23 cellular contexts compared by ENCODE assay signal in the genomic region with DNA sequence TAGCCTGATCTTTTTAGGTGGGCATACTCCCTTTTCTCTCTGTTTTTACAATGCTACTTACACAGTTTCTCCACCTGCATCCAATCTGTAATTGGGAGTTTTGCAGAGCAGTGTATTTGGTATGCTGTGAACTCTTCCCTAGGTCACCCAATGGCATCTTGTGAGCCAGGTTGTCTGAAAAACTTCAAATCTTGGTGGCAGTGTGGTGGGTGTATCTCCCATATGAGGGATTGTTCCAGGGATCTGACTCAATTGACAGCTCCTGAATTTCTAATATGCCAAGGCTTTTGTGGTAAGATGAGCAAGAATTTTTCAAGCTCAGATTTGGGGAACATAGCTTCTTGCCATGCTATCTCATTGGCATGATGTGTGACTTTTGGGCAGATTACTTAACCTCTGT. TPM values are rescaled to one million over a fixed set of nuclear protein-coding genes. Genes with fewer than 3 reads are reported as not detected.
DNase-seq lines count a peak whose midpoint lies in the region; ATAC-seq, FAIRE-seq and TF ChIP-seq lines count a peak whose summit lies in the region.
"Had no signal": no experiment of that assay in that cellular context is flagged by ENCODE, and none has a peak within 500 bp of the region (broad histone marks: within the 10 kb centered on the region; RNA-seq: fewer than 3 reads in every experiment).

No MANE protein-coding gene starts in this region.

- H3K9me3 ChIP-seq in PC-9 (ENCODE audit: insufficient read depth, low read depth) (no peaks in the 10 kb centered on the region), pancreas (no peaks in the 10 kb centered on the region)
- H3K9me3 ChIP-seq: SJSA1 had no signal

- H3K4me3 Mint-ChIP-seq in endothelial cell (ENCODE audit: unreplicated experiment), result no peak overlapping the region
- H3K4me3 Mint-ChIP-seq: H9; mesothelial cell of epicardium; natural killer cell treated with Interleukin-12 subunit alpha and Interleukin-12 subunit beta and Interleukin-15 and Interleukin-18, amount 100 ng/mL, for 72 hours had no signal

- CTCF ChIA-PET in PC-9 (lab: Charles Lee), result interaction anchor here (1.5 kb wide), 1 partner anchor 24 kb away, joined by 6 read pairs; no protein-coding TSS in a partner anchor

- H3K4me1 Mint-ChIP-seq in endothelial cell (ENCODE audit: unreplicated experiment), result peaks cover 80% of the 10 kb centered on the region

- no peaks in the 10 kb centered on the region for H3K27me3 ChIP-seq in PC-9 (ENCODE audit: insufficient read depth, low read depth)
- H3K27me3 ChIP-seq in pancreas, result no peaks in the 10 kb centered on the region
- H3K27me3 ChIP-seq: foreskin keratinocyte, SJSA1 had no signal

- H3K27ac ChIP-seq in PC-9 (no peak overlapping the region), pancreas (peak overlapping the region; percentile 85 to 94 (median 88))
- H3K27ac ChIP-seq: parathyroid adenoma, SJSA1 had no signal

- H3F3A ChIP-seq in PC-9 (ENCODE audit: insufficient read depth, low read depth), result peaks cover 49% of the 10 kb centered on the region

- POLR2A ChIA-PET in PC-9 (lab: Charles Lee; ENCODE audit: unreplicated experiment), result no interaction called here

- H3K27me3 Mint-ChIP-seq in endothelial cell (ENCODE audit: unreplicated experiment), result peaks cover 6% of the 10 kb centered on the region
- H3K27me3 Mint-ChIP-seq: natural killer cell treated with Interleukin-12 subunit alpha and Interleukin-12 subunit beta and Interleukin-15 and Interleukin-18, amount 100 ng/mL, for 72 hours had no signal

- H3K9me3 Mint-ChIP-seq in endothelial cell (ENCODE audit: unreplicated experiment), result no peaks in the 10 kb centered on the region
- H3K9me3 Mint-ChIP-seq: H9; mesothelial cell of epicardium; natural killer cell treated with Interleukin-12 subunit alpha and Interleukin-12 subunit beta and Interleukin-15 and Interleukin-18, amount 100 ng/mL, for 72 hours had no signal

- TF ChIP-seq CTCF in PC-9 (conservative IDR thresholded peaks at IDR 0.05), result no peak
- TF ChIP-seq CTCF in endothelial cell (IDR thresholded peaks at IDR 0.05; ENCODE audit: unreplicated experiment), result no peak
- TF ChIP-seq CTCF in pancreas (IDR thresholded peaks at IDR 0.05), result no peak

- H3K27ac Mint-ChIP-seq in endothelial cell (ENCODE audit: unreplicated experiment), result peak overlapping the region; percentile 4
- H3K27ac Mint-ChIP-seq: mesothelial cell of epicardium; natural killer cell treated with Interleukin-12 subunit alpha and Interleukin-12 subunit beta and Interleukin-15 and Interleukin-18, amount 100 ng/mL, for 72 hours had no signal

- intact Hi-C loops in PC-9 (cut with micrococcal nuclease; ENCODE audit: unreplicated experiment), result no loop called here
- intact Hi-C loops in pancreas (cut with DNase I), result no loop called here

- 0 out of 2 replicates have a peak overlapping the region, but pooled peaks have one; percentile 46 for H3K4me2 ChIP-seq in PC-9

- no peak for FAIRE-seq in pancreas (lab: Jason Lieb, UNC)
- FAIRE-seq: G401.6, TTC549 had no signal

- DNase-seq in PC-9, result no peak
- no peak for DNase-seq in endothelial cell (ENCODE audit: low spot score)
- no peak for DNase-seq in pancreas
- no peak for DNase-seq in HT-29 (ENCODE audit: low spot score)
- no peak for DNase-seq in stimulated activated naive CD4-positive, alpha-beta T cell (lab: John Stamatoyannopoulos, UW)
- DNase-seq: activated gamma-delta T cell treated with Interleukin-2 at 50 U/mL for 16 hours; activated T-cell treated with anti-CD3 and anti-CD28 coated beads, Interleukin-2, amount 50 U/mL, for 1 hour; DMS53; foreskin keratinocyte; H9; Karpas-422; NCI-H1694; NCI-H2171; NCI-H510A treated with DMSO at 0.1 percent for 48 hours; NK-92 treated with Interleukin-12 subunit alpha and Interleukin-12 subunit beta, amount 100 ng/mL, for 24 hours had no signal

- peaks cover 49% of the 10 kb centered on the region for H3K79me2 ChIP-seq in PC-9 (ENCODE audit: low read depth)

- no peak overlapping the region for H2AFZ ChIP-seq in PC-9
- H2AFZ ChIP-seq: parathyroid adenoma had no signal

- H3K36me3 Mint-ChIP-seq in endothelial cell (ENCODE audit: low read depth, unreplicated experiment), result peaks cover 2% of the 10 kb centered on the region
- H3K36me3 Mint-ChIP-seq: natural killer cell treated with Interleukin-12 subunit alpha and Interleukin-12 subunit beta and Interleukin-15 and Interleukin-18, amount 100 ng/mL, for 72 hours had no signal

- no peaks in the 10 kb centered on the region; the same call in 1 of the 2 replicates for H4K20me1 ChIP-seq in PC-9 (ENCODE audit: insufficient read depth)

- H3K9me2 ChIP-seq in PC-9 (ENCODE audit: insufficient read depth), result no peaks in the 10 kb centered on the region

- H3K36me3 ChIP-seq in PC-9 (ENCODE audit: low read depth) (no peaks in the 10 kb centered on the region), pancreas (no peaks in the 10 kb centered on the region)

- H3K4me3 ChIP-seq in PC-9, result no peak overlapping the region
- no peak overlapping the region for H3K4me3 ChIP-seq in pancreas
- H3K4me3 ChIP-seq: SJSA1 had no signal

- BruUV-seq in PC-9 (replicated peaks; lab: Mats Ljungman, UMichigan), result no TSS peak

- ATAC-seq in pancreas (no peak), GM21786 (IDR thresholded peaks at IDR 0.05; ENCODE audit: unreplicated experiment) (no peak), GM19351 (IDR thresholded peaks at IDR 0.05; ENCODE audit: unreplicated experiment) (no peak)
- ATAC-seq: foreskin keratinocyte; natural killer cell treated with Interleukin-12 subunit alpha and Interleukin-12 subunit beta and Interleukin-15 and Interleukin-18, amount 100 ng/mL, for 72 hours had no signal

- H3K4me1 ChIP-seq in PC-9 (replicated peaks; ENCODE audit: insufficient read depth) (peaks cover 76% of the 10 kb centered on the region), pancreas (peaks cover 29 to 69% (median 53%) of the 10 kb centered on the region in 3 donors)

RNA-seq across cellular contexts. Expression of a gene that starts 47.2 kb away (rescaled TPM):
- 189 and 199 TPM in 2 replicates for total RNA-seq in PC-9 (2021)
- total RNA-seq in endothelial cell (ENCODE audit: unreplicated experiment), result 511 TPM
- total RNA-seq in pancreas, result 100 to 1,000 TPM in 3 of 6 donors, 10 to 100 TPM in 3; 80.3 to 161 (median 107) TPM
- polyA plus RNA-seq in pancreas, result 10 to 100 TPM; 49.8 to 58.8 TPM
- 77.4 and 79.5 TPM in 2 replicates for total RNA-seq in HT-29 (2014; rRNA removed; shearing (Covaris generic))
